In genomic region chr16:818592-818991, GRCh38 we compare ENCODE assay signal across 1 cellular context.
TF ChIP-seq lines count a peak whose summit lies in the region.

No MANE protein-coding gene starts in this region.

TF ChIP-seq in GM12878, 131 proteins besides CTCF, POLR2A, EP300 and RAD21:
- TF ChIP-seq TARDBP (IDR thresholded peaks at IDR 0.05; ENCODE audit: borderline replicate concordance) = no peak
- TF ChIP-seq PAX5 (IDR thresholded peaks at IDR 0.05; ENCODE audit: borderline replicate concordance, low read depth, low read length) = no peak
- no peak for TF ChIP-seq ZNF274 (IDR thresholded peaks at IDR 0.05; ENCODE audit: insufficient read depth, insufficient read length)
- TF ChIP-seq SMAD5 (IDR thresholded peaks at IDR 0.05; ENCODE audit: low read depth) = no peak
- TF ChIP-seq RB1 (IDR thresholded peaks at IDR 0.05; ENCODE audit: borderline replicate concordance) = no peak
